In genomic region chr10:71880425-71881306, GRCh38 we compare ENCODE assay signal across 10 cellular contexts. TPM values are rescaled to one million over a fixed set of nuclear protein-coding genes. Genes with fewer than 3 reads are reported as not detected.
A peak's percentile ranks its signal among the peaks of the same experiment; 100 is the strongest.
DNase-seq lines count a peak whose midpoint lies in the region; ATAC-seq and TF ChIP-seq lines count a peak whose summit lies in the region.
"Had no signal": no experiment of that assay in that cellular context is flagged by ENCODE, and none has a peak within 500 bp of the region (broad histone marks: within the 10 kb centered on the region; RNA-seq: fewer than 3 reads in every experiment).

No MANE protein-coding gene starts in this region.

- peaks cover 0 to 3% (median 0%) of the 10 kb centered on the region in 5 donors for H3K36me3 Mint-ChIP-seq in naive thymus-derived CD4-positive, alpha-beta T cell
- H3K36me3 Mint-ChIP-seq in osteocyte (ENCODE audit: unreplicated experiment): no peaks in the 10 kb centered on the region

- H3K4me1 ChIP-seq in BE2C (peaks cover 28% of the 10 kb centered on the region), esophagus muscularis mucosa (peaks cover 0 to 4% (median 3%) of the 10 kb centered on the region in 4 donors)
- H3K4me1 ChIP-seq in naive thymus-derived CD4-positive, alpha-beta T cell (ENCODE audit: control insufficient read depth in 2 of 2, insufficient read depth in 2 of 2, low read length in 2 of 2): peaks cover 0 to 24% of the 10 kb centered on the region in 2 donors
- H3K4me1 ChIP-seq: transverse colon had no signal

- H3K27ac Mint-ChIP-seq in naive thymus-derived CD4-positive, alpha-beta T cell: peak overlapping the region in 1 of 9 donors; percentile 1
- H3K27ac Mint-ChIP-seq in osteocyte (ENCODE audit: unreplicated experiment): no peak overlapping the region
- H3K27ac Mint-ChIP-seq: activated T-cell treated with anti-CD3 and anti-CD28 coated beads, Interleukin-2, amount 50 U/mL, for 24 hours had no signal

- H3K36me3 ChIP-seq in BE2C (no peaks in the 10 kb centered on the region), MG63 (no peaks in the 10 kb centered on the region), esophagus muscularis mucosa (no peaks in the 10 kb centered on the region)
- no peaks in the 10 kb centered on the region for H3K36me3 ChIP-seq in naive thymus-derived CD4-positive, alpha-beta T cell (ENCODE audit: control insufficient read depth in 2 of 3, insufficient read depth in 3 of 3, low read length in 3 of 3)
- H3K36me3 ChIP-seq: transverse colon had no signal

- TF ChIP-seq CTCF in BE2C (IDR thresholded peaks at IDR 0.05; ENCODE audit: low read depth, low read length) (no peak), osteocyte (IDR thresholded peaks at IDR 0.05) (no peak), esophagus muscularis mucosa (IDR thresholded peaks at IDR 0.05) (no peak)

- no peak overlapping the region for H3K4me3 Mint-ChIP-seq in naive thymus-derived CD4-positive, alpha-beta T cell
- H3K4me3 Mint-ChIP-seq in osteocyte (ENCODE audit: unreplicated experiment): no peak overlapping the region
- H3K4me3 Mint-ChIP-seq: activated T-cell treated with anti-CD3 and anti-CD28 coated beads, Interleukin-2, amount 50 U/mL, for 24 hours had no signal

- peaks cover 14 to 36% (median 32%) of the 10 kb centered on the region in 7 donors for H3K4me1 Mint-ChIP-seq in naive thymus-derived CD4-positive, alpha-beta T cell
- peaks cover 2% of the 10 kb centered on the region for H3K4me1 Mint-ChIP-seq in osteocyte (ENCODE audit: unreplicated experiment)

- H3K9me3 ChIP-seq in BE2C (no peaks in the 10 kb centered on the region), MG63 (no peaks in the 10 kb centered on the region), esophagus muscularis mucosa (no peaks in the 10 kb centered on the region)
- H3K9me3 ChIP-seq in naive thymus-derived CD4-positive, alpha-beta T cell (ENCODE audit: control insufficient read depth in 2 of 3, low read length in 3 of 3): no peaks in the 10 kb centered on the region
- H3K9me3 ChIP-seq: transverse colon had no signal

- TF ChIP-seq POLR2A in esophagus muscularis mucosa (IDR thresholded peaks at IDR 0.05; ENCODE audit: low read depth): no peak

- TF ChIP-seq EP300 in esophagus muscularis mucosa (IDR thresholded peaks at IDR 0.05): no peak

- CTCF ChIA-PET in naive thymus-derived CD4-positive, alpha-beta T cell (lab: Charles Lee): no interaction called here

- H3K4me3 ChIP-seq in BE2C (ENCODE audit: low read depth, low read length): no peak overlapping the region
- no peak overlapping the region for H3K4me3 ChIP-seq in MG63
- H3K4me3 ChIP-seq in naive thymus-derived CD4-positive, alpha-beta T cell (ENCODE audit: low read length): no peak overlapping the region
- no peak overlapping the region for H3K4me3 ChIP-seq in esophagus muscularis mucosa
- H3K4me3 ChIP-seq: transverse colon had no signal

- no peak overlapping the region for H3K27ac ChIP-seq in naive thymus-derived CD4-positive, alpha-beta T cell (ENCODE audit: low read depth, low read length)
- no peak overlapping the region for H3K27ac ChIP-seq in esophagus muscularis mucosa (replicated peaks in 1 of 4)
- H3K27ac ChIP-seq: transverse colon had no signal

- peaks cover 0 to 1% (median 0%) of the 10 kb centered on the region in 11 donors for H3K9me3 Mint-ChIP-seq in naive thymus-derived CD4-positive, alpha-beta T cell
- H3K9me3 Mint-ChIP-seq in osteocyte (ENCODE audit: unreplicated experiment): no peaks in the 10 kb centered on the region
- H3K9me3 Mint-ChIP-seq: activated T-cell treated with anti-CD3 and anti-CD28 coated beads, Interleukin-2, amount 50 U/mL, for 24 hours had no signal

- peak; percentile 64 for ATAC-seq in naive thymus-derived CD4-positive, alpha-beta T cell
- ATAC-seq in HG02970 (IDR thresholded peaks at IDR 0.05; ENCODE audit: low FRiP score, unreplicated experiment): no peak

- DNase-seq in BE2C (peak; percentile 63), MG63 (peak; percentile 27), cerebellum (ENCODE audit: low spot score) (peak; percentile 92), osteocyte (ENCODE audit: extremely low spot score, unreplicated experiment) (no peak), esophagus muscularis mucosa (ENCODE audit: extremely low spot score) (no peak), DMS153 (lab: John Stamatoyannopoulos, UW) (no peak)
- no peak for DNase-seq in naive thymus-derived CD4-positive, alpha-beta T cell
- DNase-seq: activated T-cell treated with anti-CD3 and anti-CD28 coated beads, Interleukin-2, amount 50 U/mL, for 24 hours; transverse colon had no signal

- POLR2A ChIA-PET in naive thymus-derived CD4-positive, alpha-beta T cell (lab: Charles Lee): no interaction called here

- H3K27me3 ChIP-seq in BE2C: no peaks in the 10 kb centered on the region
- no peaks in the 10 kb centered on the region for H3K27me3 ChIP-seq in MG63
- no peaks in the 10 kb centered on the region for H3K27me3 ChIP-seq in naive thymus-derived CD4-positive, alpha-beta T cell (ENCODE audit: control insufficient read depth in 2 of 2, insufficient read depth in 2 of 2, low read length in 2 of 2)
- H3K27me3 ChIP-seq in esophagus muscularis mucosa: no peaks in the 10 kb centered on the region
- H3K27me3 ChIP-seq: transverse colon had no signal

- intact Hi-C loops in naive thymus-derived CD4-positive, alpha-beta T cell (cut with micrococcal nuclease): no loop called here
- intact Hi-C loops in esophagus muscularis mucosa (cut with DNase I): no loop called here

- peaks cover 0 to 5% (median 0%) of the 10 kb centered on the region in 5 donors for H3K27me3 Mint-ChIP-seq in naive thymus-derived CD4-positive, alpha-beta T cell
- H3K27me3 Mint-ChIP-seq in osteocyte (ENCODE audit: unreplicated experiment): no peaks in the 10 kb centered on the region
- H3K27me3 Mint-ChIP-seq: activated T-cell treated with anti-CD3 and anti-CD28 coated beads, Interleukin-2, amount 50 U/mL, for 24 hours had no signal

- 77% methylated on average over 13 of the region's 13 CpGs for WGBS in esophagus muscularis mucosa

RNA-seq across cellular contexts. Expression of gene PSAP, which starts 29.6 kb away (rescaled TPM):
- polyA plus RNA-seq in BE2C (2012; ENCODE audit: insufficient read depth, insufficient read length, low read depth): 1,064 TPM
- total RNA-seq in MG63 (2014; rRNA removed; shearing (Covaris generic); ENCODE audit: low replicate concordance): 584 and 682 TPM in 2 replicates
- total RNA-seq in cerebellum (366 TPM), osteocyte (1,262 and 1,314 TPM in 2 replicates), esophagus muscularis mucosa (100 to 1,000 TPM; 537 to 740 (median 698) TPM)
- 1,000 to 10,000 TPM in 1 of 5 experiments, 100 to 1,000 TPM in 4; 153 to 1,163 (median 266) TPM for total RNA-seq in naive thymus-derived CD4-positive, alpha-beta T cell
- polyA plus RNA-seq in naive thymus-derived CD4-positive, alpha-beta T cell: 100 to 1,000 TPM; 421 to 506 TPM

Comparison
In these comparisons a context has a peak if more than half of its experiments do, and no peak if none do; other contexts are left out.
1. DNase-seq: peak in BE2C (single experiment), MG63 (single experiment) and cerebellum (single experiment); none in naive thymus-derived CD4-positive, alpha-beta T cell (0 of 9), osteocyte (single experiment), esophagus muscularis mucosa (single experiment) and DMS153 (single experiment).